28 cellular contexts compared by ENCODE assay signal in the genomic region with DNA sequence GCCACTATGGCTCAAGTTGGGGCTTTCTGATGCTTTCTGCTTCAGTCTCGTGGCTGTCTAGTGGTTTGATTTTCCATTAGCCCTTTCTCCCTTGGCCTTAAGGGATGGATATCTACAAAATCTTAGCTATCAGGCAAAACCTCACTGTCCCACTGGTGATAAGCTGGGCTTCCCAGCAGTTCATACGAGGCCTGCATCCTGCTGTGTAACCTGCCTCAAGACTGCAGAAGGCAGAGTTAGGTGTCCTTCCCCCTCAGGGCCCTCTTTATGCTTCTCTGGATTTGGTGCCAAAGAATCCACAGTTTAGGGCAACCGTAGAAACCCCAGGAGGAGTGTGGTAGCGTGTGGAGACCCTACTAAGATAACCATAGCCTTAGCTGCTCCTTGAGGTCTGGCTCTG. TPM values are rescaled to one million over a fixed set of nuclear protein-coding genes. Genes with fewer than 3 reads are reported as not detected.
DNase-seq lines count a peak whose midpoint lies in the region; ATAC-seq and TF ChIP-seq lines count a peak whose summit lies in the region.
"Had no signal": no experiment of that assay in that cellular context is flagged by ENCODE, and none has a peak within 500 bp of the region (broad histone marks: within the 10 kb centered on the region; RNA-seq: fewer than 3 reads in every experiment).

No MANE protein-coding gene starts in this region.

- TF ChIP-seq CTCF in endodermal cell (conservative IDR thresholded peaks at IDR 0.05): no peak
- no peak for TF ChIP-seq CTCF in osteocyte (IDR thresholded peaks at IDR 0.05)
- TF ChIP-seq CTCF in tibial artery (IDR thresholded peaks at IDR 0.05): no peak
- TF ChIP-seq CTCF in uterus (IDR thresholded peaks at IDR 0.05): no peak
- TF ChIP-seq CTCF in PC-3 (conservative IDR thresholded peaks at IDR 0.05; ENCODE audit: low read depth, low read length): no peak
- TF ChIP-seq CTCF in A673 (conservative IDR thresholded peaks at IDR 0.05; ENCODE audit: low read depth, low read length): no peak

- H3K27ac ChIP-seq in endodermal cell (ENCODE audit: low read depth, low read length) (no peak overlapping the region), tibial artery (peak overlapping the region; percentile 45 to 49), uterus (no peak overlapping the region), PC-3 (ENCODE audit: low read length) (no peak overlapping the region), A673 (ENCODE audit: low read depth, low read length, poor library complexity, severe bottlenecking) (no peak overlapping the region)

- intact Hi-C loops in tibial artery (cut with DNase I; ENCODE audit: low total_unique reads) (no loop called here), uterus (cut with DNase I; ENCODE audit: low total_unique reads) (no loop called here), PC-3 (cut with micrococcal nuclease) (no loop called here), A673 (cut with micrococcal nuclease; ENCODE audit: unreplicated experiment) (no loop called here)

- BruUV-seq in PC-3 (replicated peaks; lab: Mats Ljungman, UMichigan) (no TSS peak), A673 (replicated peaks; lab: Mats Ljungman, UMichigan) (no TSS peak)

- no peak overlapping the region for H3K27ac Mint-ChIP-seq in endodermal cell
- peak overlapping the region; percentile 72 for H3K27ac Mint-ChIP-seq in osteocyte (ENCODE audit: unreplicated experiment)
- H3K27ac Mint-ChIP-seq: CD8-positive, alpha-beta T cell had no signal

- H3F3A ChIP-seq in PC-3 (ENCODE audit: low read length, unreplicated experiment): no peaks in the 10 kb centered on the region

- no peaks in the 10 kb centered on the region for H3K9me3 Mint-ChIP-seq in endodermal cell
- H3K9me3 Mint-ChIP-seq in osteocyte (ENCODE audit: unreplicated experiment): no peaks in the 10 kb centered on the region
- H3K9me3 Mint-ChIP-seq: activated T-cell treated with anti-CD3 and anti-CD28 coated beads, Interleukin-2, amount 50 U/mL, for 4 hours; CD8-positive, alpha-beta T cell; naive thymus-derived CD4-positive, alpha-beta T cell had no signal

- H3K9ac ChIP-seq in endodermal cell (ENCODE audit: extremely low read depth, low read length, poor library complexity, severe bottlenecking) (no peak overlapping the region), PC-3 (ENCODE audit: low read length) (no peak overlapping the region)

- H3K27me3 Mint-ChIP-seq in endodermal cell (ENCODE audit: insufficient read depth) (no peaks in the 10 kb centered on the region), osteocyte (ENCODE audit: unreplicated experiment) (no peaks in the 10 kb centered on the region)
- H3K27me3 Mint-ChIP-seq: naive thymus-derived CD4-positive, alpha-beta T cell had no signal

- H3K9me3 ChIP-seq in endodermal cell (ENCODE audit: control insufficient read depth, low read length) (no peaks in the 10 kb centered on the region), tibial artery (no peaks in the 10 kb centered on the region), uterus (no peaks in the 10 kb centered on the region), PC-3 (ENCODE audit: low read length) (no peaks in the 10 kb centered on the region), A673 (ENCODE audit: low read depth, low read length, poor library complexity, severe bottlenecking) (no peaks in the 10 kb centered on the region)

- peaks cover 11% of the 10 kb centered on the region for H3K4me1 ChIP-seq in endodermal cell (ENCODE audit: control insufficient read depth, insufficient read depth, low read length)
- peaks cover 0 to 90% (median 53%) of the 10 kb centered on the region in 4 donors for H3K4me1 ChIP-seq in tibial artery
- no peaks in the 10 kb centered on the region for H3K4me1 ChIP-seq in uterus
- peaks cover 6% of the 10 kb centered on the region; the same call in 1 of the 2 replicates for H3K4me1 ChIP-seq in PC-3 (ENCODE audit: insufficient read depth, low read length)
- H3K4me1 ChIP-seq in A673 (ENCODE audit: insufficient read depth, low read length, poor library complexity, severe bottlenecking): peaks cover 44% of the 10 kb centered on the region

- no peaks in the 10 kb centered on the region for H4K20me1 ChIP-seq in PC-3 (ENCODE audit: low read length)

- H3K9me2 ChIP-seq in PC-3 (replicated peaks; ENCODE audit: low read length): no peaks in the 10 kb centered on the region

- H3K79me2 ChIP-seq in PC-3 (ENCODE audit: low read length): no peaks in the 10 kb centered on the region

- DNase-seq in OCI-M1 (lab: John Stamatoyannopoulos, UW) (peak; percentile 11), endodermal cell (peak; percentile 56), osteocyte (ENCODE audit: extremely low spot score, unreplicated experiment) (no peak), tibial artery (no peak), uterus (no peak), PC-3 (no peak), A673 (ENCODE audit: low spot score) (no peak)
- DNase-seq: activated CD4-positive, alpha-beta T cell treated with anti-CD3 and anti-CD28 coated beads for 1 hour; activated naive CD4-positive, alpha-beta T cell treated with Interleukin-2 at 50 U/mL for 16 hours; activated T-cell treated with anti-CD3 and anti-CD28 coated beads, Interleukin-2, amount 50 U/mL, for 4 hours; anterior cingulate cortex; caudate nucleus; CD8-positive, alpha-beta T cell; DMS 273 treated with DMSO at 0.1 percent for 48 hours; head of caudate nucleus; KBM-7; left cardiac atrium; naive thymus-derived CD4-positive, alpha-beta T cell; NCI-H1417 treated with DMSO at 0.1 percent for 48 hours; NCI-H446 treated with DMSO at 0.1 percent for 48 hours; occipital lobe; retina; SHP77 treated with DMSO at 0.1 percent for 48 hours; stimulated activated CD4-positive, alpha-beta T cell treated with anti-CD3 and anti-CD28 coated beads, Interleukin-4, amount 100 ng/mL, for 24 hours; stimulated activated naive CD8-positive, alpha-beta T cell treated with anti-CD3 and anti-CD28 coated beads, Interleukin-15, Interleukin-2, amounts not matched to agents 100 U/mL and 50 U/mL, for 24 hours had no signal

- CTCF ChIA-PET in PC-3 (lab: Charles Lee) (no interaction called here), A673 (lab: Charles Lee) (no interaction called here)

- ATAC-seq in PC-3 (no peak), HG02588 (IDR thresholded peaks at IDR 0.05; ENCODE audit: unreplicated experiment) (no peak)
- ATAC-seq: activated T-cell treated with anti-CD3 and anti-CD28 coated beads, Interleukin-2, amount 50 U/mL, for 4 hours; CD8-positive, alpha-beta T cell; left cardiac atrium; naive thymus-derived CD4-positive, alpha-beta T cell; Panc1; stimulated activated naive CD8-positive, alpha-beta T cell treated with anti-CD3 and anti-CD28 coated beads, Interleukin-15, Interleukin-2, amounts not matched to agents 100 U/mL and 50 U/mL, for 24 hours had no signal

- 82 to 92% methylated on average over 4 of the region's 4 CpGs for WGBS in endodermal cell (ENCODE audit: insufficient coverage in 1 of 2, insufficient read length in 1 of 2), 2 experiments

- H3K4me2 ChIP-seq in PC-3 (ENCODE audit: low read length): no peak overlapping the region

- H3K4me1 Mint-ChIP-seq in endodermal cell (peaks cover 33% of the 10 kb centered on the region), osteocyte (ENCODE audit: unreplicated experiment) (peaks cover 49% of the 10 kb centered on the region)

- no peaks in the 10 kb centered on the region for H3K36me3 Mint-ChIP-seq in endodermal cell (ENCODE audit: low read depth)
- no peaks in the 10 kb centered on the region for H3K36me3 Mint-ChIP-seq in osteocyte (ENCODE audit: unreplicated experiment)

- H3K4me3 Mint-ChIP-seq in endodermal cell (no peak overlapping the region), osteocyte (ENCODE audit: unreplicated experiment) (no peak overlapping the region)
- H3K4me3 Mint-ChIP-seq: activated T-cell treated with anti-CD3 and anti-CD28 coated beads, Interleukin-2, amount 50 U/mL, for 4 hours; CD8-positive, alpha-beta T cell; type B pancreatic cell had no signal

- H3K27me3 ChIP-seq in endodermal cell (ENCODE audit: control insufficient read depth, insufficient read depth, low read length, poor library complexity, severe bottlenecking): no peaks in the 10 kb centered on the region
- H3K27me3 ChIP-seq in tibial artery: no peaks in the 10 kb centered on the region
- no peaks in the 10 kb centered on the region for H3K27me3 ChIP-seq in uterus
- no peaks in the 10 kb centered on the region for H3K27me3 ChIP-seq in PC-3 (ENCODE audit: low read length)
- H3K27me3 ChIP-seq in A673 (replicated peaks; ENCODE audit: insufficient read depth, low read depth, low read length, poor library complexity): no peaks in the 10 kb centered on the region

- H3K4me3 ChIP-seq in endodermal cell (ENCODE audit: low read length) (no peak overlapping the region), tibial artery (no peak overlapping the region), uterus (no peak overlapping the region), PC-3 (ENCODE audit: low read length) (no peak overlapping the region), A673 (ENCODE audit: low read depth, low read length, poor library complexity, severe bottlenecking) (no peak overlapping the region)

- no peak for TF ChIP-seq POLR2A in uterus (IDR thresholded peaks at IDR 0.05)

- no peak overlapping the region for H2AFZ ChIP-seq in PC-3 (ENCODE audit: low read length)

- POLR2A ChIA-PET in PC-3 (lab: Charles Lee; ENCODE audit: unreplicated experiment): no interaction called here
- POLR2A ChIA-PET in A673 (lab: Charles Lee; ENCODE audit: low non-redundant PET): no interaction called here

- H3K36me3 ChIP-seq in endodermal cell (ENCODE audit: control insufficient read depth, insufficient read depth, low read length) (no peaks in the 10 kb centered on the region), tibial artery (no peaks in the 10 kb centered on the region), uterus (no peaks in the 10 kb centered on the region), PC-3 (ENCODE audit: low read depth, low read length) (no peaks in the 10 kb centered on the region), A673 (ENCODE audit: insufficient read depth, low read length, poor library complexity, severe bottlenecking) (no peaks in the 10 kb centered on the region)

RNA-seq across cellular contexts. Expression of a gene that starts 38.9 kb away (rescaled TPM):
- total RNA-seq in endodermal cell (10 to 100 TPM in 1 of 2 donors, 1 to 10 TPM in 1; 9.3 to 22.1 TPM), osteocyte (24.4 and 29.4 TPM in 2 replicates), uterus (10 to 100 TPM in 1 of 4 donors, 1 to 10 TPM in 3; 7.6 to 45.5 (median 8.2) TPM), PC-3 (2014; rRNA removed) (5.0 and 6.6 TPM in 2 replicates), A673 (2021) (27.4 and 32.4 TPM in 2 replicates)
- 7.5 TPM for polyA plus RNA-seq in endodermal cell (2013, experiment 1 of 2)
- polyA plus RNA-seq in endodermal cell (2013, experiment 2 of 2): 7.7 TPM

Comparison
In these comparisons a context has a peak if more than half of its experiments do, and no peak if none do; other contexts are left out.
1. DNase-seq: peak in OCI-M1 (single experiment) and endodermal cell (single experiment); none in osteocyte (single experiment), tibial artery (0 of 2), uterus (0 of 2), PC-3 (single experiment) and A673 (single experiment).
2. H3K27ac ChIP-seq: peak in tibial artery (2 of 2); none in endodermal cell (single experiment), uterus (0 of 2), PC-3 (single experiment) and A673 (single experiment).